ENCODE assay signal across 9 cellular contexts in genomic region chr9:128523199-128523925, GRCh38. TPM values are rescaled to one million over a fixed set of nuclear protein-coding genes. Genes with fewer than 3 reads are reported as not detected.
DNase-seq lines count a peak whose midpoint lies in the region; ATAC-seq and TF ChIP-seq lines count a peak whose summit lies in the region.
"Had no signal": no experiment of that assay in that cellular context is flagged by ENCODE, and none has a peak within 500 bp of the region (broad histone marks: within the 10 kb centered on the region; RNA-seq: fewer than 3 reads in every experiment).

No MANE protein-coding gene starts in this region.

- H3K27me3 ChIP-seq in AG04450 (ENCODE audit: control insufficient read depth, insufficient read depth, low read length): no peaks in the 10 kb centered on the region
- no peaks in the 10 kb centered on the region for H3K27me3 ChIP-seq in ascending aorta

- H3K4me3 ChIP-seq in AG04450 (ENCODE audit: low read depth, low read length) (no peak overlapping the region), ascending aorta (no peak overlapping the region)

- no peaks in the 10 kb centered on the region for H3K9me3 ChIP-seq in AG04450 (ENCODE audit: control insufficient read depth, insufficient read depth, low read length)
- peaks cover 7% of the 10 kb centered on the region for H3K9me3 ChIP-seq in KOPT-K1 (ENCODE audit: insufficient read depth, low read length, poor library complexity, severe bottlenecking)
- no peaks in the 10 kb centered on the region for H3K9me3 ChIP-seq in ascending aorta

- H3K36me3 ChIP-seq in KOPT-K1 (ENCODE audit: insufficient read depth, low read length) (peaks cover 77% of the 10 kb centered on the region), ascending aorta (peaks cover 69 to 74% of the 10 kb centered on the region in 2 donors)

- ATAC-seq in HG03159 (IDR thresholded peaks at IDR 0.05; ENCODE audit: unreplicated experiment) (no peak), HG03135 (IDR thresholded peaks at IDR 0.05; ENCODE audit: unreplicated experiment) (no peak)

- TF ChIP-seq CTCF in AG04450 (IDR thresholded peaks at IDR 0.05; ENCODE audit: low read depth, low read length): no peak
- TF ChIP-seq CTCF in ascending aorta (IDR thresholded peaks at IDR 0.05): no peak

- CTCF ChIA-PET in AG04450 (lab: Charles Lee): no interaction called here

- no peaks in the 10 kb centered on the region for H3K4me1 ChIP-seq in ascending aorta

- H3K27ac ChIP-seq in AG04450 (ENCODE audit: low read depth, low read length) (peak overlapping the region; percentile 52), KOPT-K1 (ENCODE audit: low read depth, low read length, poor library complexity, severe bottlenecking) (peak overlapping the region; percentile 46), ascending aorta (no peak overlapping the region)

- POLR2A ChIA-PET in AG04450 (lab: Yijun Ruan, JAX): interaction anchor here (1.2 to 1.4 kb wide), 2 partner anchors 28 to 30 kb away, joined by 5 to 13 read pairs; partner anchors contain the start of gene SPTAN1

- intact Hi-C loops in ascending aorta (cut with DNase I): no loop called here

- DNase-seq in AG04450 (ENCODE audit: low read depth, low spot score) (peak; percentile 67), astrocyte of the hippocampus (ENCODE audit: low read depth, low spot score) (peak; percentile 32), left kidney (ENCODE audit: low read depth, low spot score) (peak; percentile 77), HUDEP-2 (lab: John Stamatoyannopoulos, UW; ENCODE audit: unreplicated experiment in 76 of 76) (no peak), ascending aorta (ENCODE audit: low spot score in 2 of 2) (no peak)
- DNase-seq: activated CD4-positive, CD25-positive, alpha-beta regulatory T cell had no signal

RNA-seq across cellular contexts. Expression of gene GLE1, which starts 18.8 kb away (rescaled TPM):
- 21.6 and 27.3 TPM in 2 replicates for polyA plus RNA-seq in AG04450 (2011; rRNA removed)
- polyA minus RNA-seq in AG04450 (2011; rRNA and poly(A)+ RNA removed): 26.6 and 27.5 TPM in 2 replicates
- total RNA-seq in ascending aorta: 6.3 TPM

RNA-seq across cellular contexts. Expression of gene SPTAN1, which starts 29.0 kb away (rescaled TPM):
- 211 and 275 TPM in 2 replicates for polyA plus RNA-seq in AG04450 (2011; rRNA removed)
- polyA minus RNA-seq in AG04450 (2011; rRNA and poly(A)+ RNA removed): 750 and 947 TPM in 2 replicates
- total RNA-seq in ascending aorta: 687 TPM

Comparison
In these comparisons a context has a peak if more than half of its experiments do, and no peak if none do; other contexts are left out.
1. DNase-seq: peak in AG04450 (single experiment), astrocyte of the hippocampus (single experiment) and left kidney (single experiment); none in HUDEP-2 (0 of 76) and ascending aorta (0 of 2).
2. H3K27ac ChIP-seq: peak in AG04450 (single experiment) and KOPT-K1 (single experiment); none in ascending aorta (0 of 2).